1 cellular context compared by ENCODE assay signal in genomic region chr10:89644967-89645741, GRCh38.
A peak's percentile ranks its signal among the peaks of the same experiment; 100 is the strongest.
TF ChIP-seq lines count a peak whose summit lies in the region.

Gene PANK1 (minus strand): TSS chr10:89645242. CDS start chr10:89644891, 351 bp downstream.

TF ChIP-seq in HepG2, 621 proteins besides CTCF, POLR2A, EP300 and RAD21 (continued from another document and continues in another):
- TF ChIP-seq AHDC1 (CRISPR knock-in tag; IDR thresholded peaks at IDR 0.05; ENCODE audit: borderline replicate concordance) (no peak; the same call in 1 of the 2 replicates), SRY (CRISPR knock-in tag; IDR thresholded peaks at IDR 0.05) (no peak), ATF1 (CRISPR knock-in tag; IDR thresholded peaks at IDR 0.05) (no peak), GPBP1L1 (CRISPR knock-in tag; IDR thresholded peaks at IDR 0.05) (no peak), ZNF749 (CRISPR knock-in tag; IDR thresholded peaks at IDR 0.05; ENCODE audit: borderline replicate concordance) (no peak; the same call in 1 of the 2 replicates), ZFP91 (CRISPR knock-in tag; IDR thresholded peaks at IDR 0.05; ENCODE audit: borderline replicate concordance) (no peak; the same call in 1 of the 2 replicates), ZNF768 (CRISPR knock-in tag; IDR thresholded peaks at IDR 0.05) (no peak), ZMAT3 (CRISPR knock-in tag; conservative IDR thresholded peaks at IDR 0.05) (0 out of 2 replicates have a peak, but pooled peaks have one; percentile 15), BORCS8-MEF2B (CRISPR knock-in tag; IDR thresholded peaks at IDR 0.05) (peak; percentile 18; the same call in 1 of the 2 replicates), ZNF572 (CRISPR knock-in tag; IDR thresholded peaks at IDR 0.05) (no peak), MAX (IDR thresholded peaks at IDR 0.05) (no peak), RORA (CRISPR knock-in tag; IDR thresholded peaks at IDR 0.05) (no peak), CEBPG (CRISPR knock-in tag; IDR thresholded peaks at IDR 0.05) (no peak; the same call in 1 of the 2 replicates), DNMT3B (CRISPR knock-in tag; conservative IDR thresholded peaks at IDR 0.05) (no peak), ZNF275 (CRISPR knock-in tag; IDR thresholded peaks at IDR 0.05; ENCODE audit: borderline replicate concordance) (no peak), ZNF614 (CRISPR knock-in tag; IDR thresholded peaks at IDR 0.05; ENCODE audit: borderline replicate concordance) (no peak), ZNF383 (CRISPR knock-in tag; IDR thresholded peaks at IDR 0.05; ENCODE audit: borderline replicate concordance) (no peak), ZNF430 (CRISPR knock-in tag; IDR thresholded peaks at IDR 0.05) (no peak; the same call in 1 of the 2 replicates), ZNF326 (CRISPR knock-in tag; IDR thresholded peaks at IDR 0.05; ENCODE audit: borderline replicate concordance) (no peak), KLF16 (CRISPR knock-in tag; IDR thresholded peaks at IDR 0.05) (no peak), PBX2 (CRISPR knock-in tag; IDR thresholded peaks at IDR 0.05) (no peak), ZNF615 (CRISPR knock-in tag; IDR thresholded peaks at IDR 0.05; ENCODE audit: borderline replicate concordance) (0 out of 2 replicates have a peak, but pooled peaks have one; percentile 51), ZNF576 (CRISPR knock-in tag; IDR thresholded peaks at IDR 0.05) (no peak), MAF1 (CRISPR knock-in tag; IDR thresholded peaks at IDR 0.05; ENCODE audit: borderline replicate concordance) (no peak), BCL3 (CRISPR knock-in tag; IDR thresholded peaks at IDR 0.05) (peak; percentile 73), HCFC1 (IDR thresholded peaks at IDR 0.05; ENCODE audit: low read depth, low read length) (no peak), SUZ12 (IDR thresholded peaks at IDR 0.05; ENCODE audit: low read depth, low read length) (no peak), ZNF407 (CRISPR knock-in tag; IDR thresholded peaks at IDR 0.05; ENCODE audit: not compliant biosample characterization) (no peak), ATF6 (CRISPR knock-in tag; conservative IDR thresholded peaks at IDR 0.05) (no peak), DR1 (CRISPR knock-in tag; IDR thresholded peaks at IDR 0.05) (no peak), SIN3B (IDR thresholded peaks at IDR 0.05; ENCODE audit: low read length) (no peak), CHD4 (IDR thresholded peaks at IDR 0.05; ENCODE audit: borderline replicate concordance, low read length) (no peak), ZBTB3 (CRISPR knock-in tag; IDR thresholded peaks at IDR 0.05; ENCODE audit: borderline replicate concordance, low read depth) (no peak)
